17 cellular contexts compared by ENCODE assay signal in the genomic region with DNA sequence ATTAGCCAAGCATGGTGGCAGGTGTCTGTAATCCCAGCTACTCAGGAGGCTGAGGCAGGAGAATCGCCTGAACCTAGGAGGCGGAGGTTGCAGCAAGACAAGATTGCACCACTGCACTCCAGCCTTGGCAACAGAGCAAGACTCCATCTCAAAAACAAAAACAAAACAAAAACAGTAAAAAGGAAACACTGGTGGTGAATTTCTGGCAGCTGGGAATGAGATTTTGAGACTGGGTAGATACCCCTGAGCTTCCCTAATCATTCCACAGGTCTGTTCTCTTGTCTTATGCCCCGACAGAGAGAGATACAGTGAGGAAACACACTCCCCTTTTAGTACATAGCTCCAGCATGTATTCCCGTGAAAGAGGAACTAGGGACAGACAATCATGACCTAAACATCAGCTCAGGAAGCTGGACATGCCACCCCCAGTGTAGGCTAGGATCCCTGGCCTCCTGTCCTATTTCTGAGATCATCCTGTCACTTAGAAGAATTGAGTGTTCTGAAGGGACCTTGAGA. TPM values are rescaled to one million over a fixed set of nuclear protein-coding genes. Genes with fewer than 3 reads are reported as not detected.
DNase-seq lines count a peak whose midpoint lies in the region; ATAC-seq and TF ChIP-seq lines count a peak whose summit lies in the region.
"Had no signal": no experiment of that assay in that cellular context is flagged by ENCODE, and none has a peak within 500 bp of the region (broad histone marks: within the 10 kb centered on the region; RNA-seq: fewer than 3 reads in every experiment).

No MANE protein-coding gene starts in this region.

- no peak overlapping the region for H3K4me3 Mint-ChIP-seq in natural killer cell
- H3K4me3 Mint-ChIP-seq in activated CD8-positive, alpha-beta T cell treated with anti-CD3 and anti-CD28 coated beads, Interleukin-2, amount 10 ng/mL, durations not matched to agents 7 days and 5 days, result no peak overlapping the region

- POLR2A ChIA-PET in activated CD8-positive, alpha-beta T cell treated with anti-CD3 and anti-CD28 coated beads, Interleukin-2, amount 10 ng/mL, durations not matched to agents 7 days and 5 days (lab: Charles Lee), result no interaction called here

- 0 out of 2 replicates have a peak, but pooled peaks cover 3% of the 10 kb centered on the region for H3K36me3 ChIP-seq in OCI-LY1 (ENCODE audit: insufficient read depth, low read length)
- no peaks in the 10 kb centered on the region for H3K36me3 ChIP-seq in esophagus muscularis mucosa

- peak in 1 of 3 donors; percentile 17 for ATAC-seq in natural killer cell
- ATAC-seq in HG03521 (IDR thresholded peaks at IDR 0.05; ENCODE audit: unreplicated experiment), result no peak
- ATAC-seq in activated CD8-positive, alpha-beta T cell treated with anti-CD3 and anti-CD28 coated beads, Interleukin-2, amount 10 ng/mL, durations not matched to agents 7 days and 5 days, result no peak
- no peak for ATAC-seq in GM21723 (IDR thresholded peaks at IDR 0.05; ENCODE audit: unreplicated experiment)

- no peaks in the 10 kb centered on the region for H3K9me2 ChIP-seq in OCI-LY1 (ENCODE audit: low read depth, low read length)

- H3K36me3 Mint-ChIP-seq in natural killer cell, result no peaks in the 10 kb centered on the region
- H3K36me3 Mint-ChIP-seq in activated CD8-positive, alpha-beta T cell treated with anti-CD3 and anti-CD28 coated beads, Interleukin-2, amount 10 ng/mL, durations not matched to agents 7 days and 5 days (ENCODE audit: low read depth), result peaks cover 34% of the 10 kb centered on the region

- TF ChIP-seq CTCF in OCI-LY1 (IDR thresholded peaks at IDR 0.05; ENCODE audit: low read length) (no peak), esophagus muscularis mucosa (IDR thresholded peaks at IDR 0.05) (no peak), natural killer cell (IDR thresholded peaks at IDR 0.05) (no peak)

- peaks cover 75 to 80% of the 10 kb centered on the region in 2 donors for H3K4me1 Mint-ChIP-seq in natural killer cell
- peaks cover 55% of the 10 kb centered on the region for H3K4me1 Mint-ChIP-seq in activated CD8-positive, alpha-beta T cell treated with anti-CD3 and anti-CD28 coated beads, Interleukin-2, amount 10 ng/mL, durations not matched to agents 7 days and 5 days (ENCODE audit: low read depth)

- no peaks in the 10 kb centered on the region for H3K9me3 ChIP-seq in OCI-LY1 (ENCODE audit: low read length)
- no peaks in the 10 kb centered on the region for H3K9me3 ChIP-seq in esophagus muscularis mucosa

- CTCF ChIA-PET in activated CD8-positive, alpha-beta T cell treated with anti-CD3 and anti-CD28 coated beads, Interleukin-2, amount 10 ng/mL, durations not matched to agents 7 days and 5 days (lab: Charles Lee), result interaction anchor here (1.2 to 1.5 kb wide), 3 partner anchors 7 to 211 kb away, joined by 5 read pairs; no protein-coding TSS in a partner anchor

- H3K27me3 ChIP-seq in OCI-LY1 (ENCODE audit: insufficient read depth, low read length) (no peaks in the 10 kb centered on the region), esophagus muscularis mucosa (no peaks in the 10 kb centered on the region)

- H3K27ac ChIP-seq in OCI-LY1 (ENCODE audit: low read depth, low read length, poor library complexity, severe bottlenecking) (peak overlapping the region; percentile 43), esophagus muscularis mucosa (replicated peaks in 1 of 4) (peak overlapping the region; percentile 15 to 42 (median 40))

- H3K4me1 ChIP-seq in OCI-LY1 (ENCODE audit: insufficient read depth, low read length, severe bottlenecking) (peaks cover 87% of the 10 kb centered on the region), esophagus muscularis mucosa (peaks cover 35 to 99% (median 87%) of the 10 kb centered on the region in 4 donors)

- H3K4me2 ChIP-seq in OCI-LY1 (ENCODE audit: low read length), result peak overlapping the region; percentile 3; the same call in 1 of the 2 replicates

- H2AFZ ChIP-seq in OCI-LY1 (ENCODE audit: low read length), result no peak overlapping the region

- no peaks in the 10 kb centered on the region for H3K9me3 Mint-ChIP-seq in natural killer cell
- H3K9me3 Mint-ChIP-seq in activated CD8-positive, alpha-beta T cell treated with anti-CD3 and anti-CD28 coated beads, Interleukin-2, amount 10 ng/mL, durations not matched to agents 7 days and 5 days (ENCODE audit: insufficient read depth), result no peaks in the 10 kb centered on the region

- TF ChIP-seq EP300 in esophagus muscularis mucosa (IDR thresholded peaks at IDR 0.05), result no peak

- DNase-seq in CD1c-positive myeloid dendritic cell (ENCODE audit: extremely low spot score) (peak; percentile 88), esophagus muscularis mucosa (ENCODE audit: extremely low spot score) (no peak), natural killer cell (no peak), AG20443 (ENCODE audit: low spot score) (no peak)
- DNase-seq in activated CD8-positive, alpha-beta T cell treated with anti-CD3 and anti-CD28 coated beads, Interleukin-2, amount 10 ng/mL, durations not matched to agents 7 days and 5 days, result no peak
- DNase-seq: activated CD4-positive, alpha-beta T cell treated with anti-CD3 and anti-CD28 coated beads for 1 hour; aorta; EL; HCEC 1CT; NCI-H1417 treated with DMSO at 0.1 percent for 48 hours; NCI-H526; nucleus accumbens; SHP77; stimulated activated CD8-positive, alpha-beta memory T cell treated with anti-CD3 and anti-CD28 coated beads, Interleukin-4, amount 100 ng/mL, for 48 hours had no signal

- H3K4me3 ChIP-seq in OCI-LY1 (ENCODE audit: low read depth, low read length, poor library complexity, severe bottlenecking) (no peak overlapping the region), esophagus muscularis mucosa (no peak overlapping the region)

- no peaks in the 10 kb centered on the region for H4K20me1 ChIP-seq in OCI-LY1 (ENCODE audit: insufficient read depth, low read length)

- intact Hi-C loops in esophagus muscularis mucosa (cut with DNase I) (no loop called here), natural killer cell (cut with micrococcal nuclease) (no loop called here)

- 77% methylated on average over 4 of the region's 4 CpGs for WGBS in esophagus muscularis mucosa

- no peak overlapping the region for H3K9ac ChIP-seq in OCI-LY1 (ENCODE audit: low read length)

- H3F3A ChIP-seq in OCI-LY1 (ENCODE audit: insufficient read depth, low read length), result no peaks in the 10 kb centered on the region

- no peaks in the 10 kb centered on the region for H3K27me3 Mint-ChIP-seq in natural killer cell (ENCODE audit: low read depth in 2 of 2)
- no peaks in the 10 kb centered on the region for H3K27me3 Mint-ChIP-seq in activated CD8-positive, alpha-beta T cell treated with anti-CD3 and anti-CD28 coated beads, Interleukin-2, amount 10 ng/mL, durations not matched to agents 7 days and 5 days (ENCODE audit: low read depth)

- H3K79me2 ChIP-seq in OCI-LY1 (ENCODE audit: insufficient read depth, low read length), result no peaks in the 10 kb centered on the region

- peak overlapping the region; percentile 7 to 27 for H3K27ac Mint-ChIP-seq in natural killer cell
- H3K27ac Mint-ChIP-seq in activated CD8-positive, alpha-beta T cell treated with anti-CD3 and anti-CD28 coated beads, Interleukin-2, amount 10 ng/mL, durations not matched to agents 7 days and 5 days, result no peak overlapping the region

- no peak for TF ChIP-seq POLR2A in esophagus muscularis mucosa (IDR thresholded peaks at IDR 0.05; ENCODE audit: low read depth)

RNA-seq across cellular contexts. Expression of gene MAN1A1, which starts 9.6 kb away (rescaled TPM):
- total RNA-seq in esophagus muscularis mucosa, result 100 to 1,000 TPM in 2 of 4 donors, 10 to 100 TPM in 2; 79.4 to 125 (median 101) TPM
- 10 to 100 TPM; 45.6 to 54.6 (median 53.6) TPM for total RNA-seq in natural killer cell
- total RNA-seq in activated CD8-positive, alpha-beta T cell treated with anti-CD3 and anti-CD28 coated beads, Interleukin-2, amount 10 ng/mL, durations not matched to agents 7 days and 5 days, result 10 to 100 TPM; 13.7 to 13.9 TPM
